In the genomic region with DNA sequence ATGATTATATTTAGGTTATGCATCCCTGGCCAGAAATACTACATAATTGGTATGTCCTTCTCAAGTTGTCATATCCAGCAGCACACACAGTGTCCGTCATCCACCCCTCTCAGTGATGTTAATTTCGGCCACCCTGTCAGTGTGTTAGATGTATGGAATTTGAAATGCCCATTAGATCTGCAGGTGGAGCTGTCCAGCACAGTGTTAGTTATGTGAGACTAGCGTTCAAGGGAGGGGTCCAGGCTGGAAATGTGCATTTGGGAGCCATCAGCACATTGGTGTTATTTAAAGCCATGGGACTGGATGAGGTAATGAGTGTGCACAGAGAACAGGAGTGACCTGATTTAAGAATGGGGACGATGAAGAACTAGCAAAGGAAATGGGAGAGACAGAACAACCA, we compare ENCODE assay signal across 23 cellular contexts.
"Had no signal": no experiment of that assay in that cellular context is flagged by ENCODE, and none has a peak within 500 bp of the region (broad histone marks: within the 10 kb centered on the region; RNA-seq: fewer than 3 reads in every experiment).

No MANE protein-coding gene starts in this region.

- H3K4me1 ChIP-seq: breast epithelium, Peyer's patch had no signal

- H3K27me3 Mint-ChIP-seq: activated CD4-positive, alpha-beta memory T cell treated with anti-CD3 and anti-CD28 coated beads for 36 hours; activated CD4-positive, alpha-beta T cell treated with anti-CD3 and anti-CD28 coated beads, Interleukin-2, amount 10 ng/mL, durations not matched to agents 7 days and 5 days; activated naive CD4-positive, alpha-beta T cell treated with anti-CD3 and anti-CD28 coated beads, Interleukin-2, amount 10 ng/mL, durations not matched to agents 7 days and 5 days; T-cell had no signal

- H3K27ac Mint-ChIP-seq: activated CD4-positive, alpha-beta memory T cell treated with anti-CD3 and anti-CD28 coated beads for 36 hours; activated T-helper 2 cell treated with anti-CD3 and anti-CD28 coated beads, Interferon-gamma antibody, Interleukin-2, Interleukin-4, amounts not matched to agents 10 μg/mL and 5 μg/mL and 100 μg/mL, durations not matched to agents 14 hours and 24 hours and 36 hours; T-cell had no signal

- H3K4me3 Mint-ChIP-seq: activated CD4-positive, alpha-beta memory T cell treated with anti-CD3 and anti-CD28 coated beads for 36 hours; activated CD4-positive, alpha-beta T cell treated with anti-CD3 and anti-CD28 coated beads, Interleukin-2, amount 10 ng/mL, durations not matched to agents 7 days and 5 days; activated naive CD4-positive, alpha-beta T cell treated with anti-CD3 and anti-CD28 coated beads, Interleukin-2, amount 10 ng/mL, durations not matched to agents 7 days and 5 days; activated T-cell treated with anti-CD3 and anti-CD28 coated beads, Interleukin-2, amount 50 U/mL, for 4 hours; T-cell had no signal

- ATAC-seq: activated T-cell treated with anti-CD3 and anti-CD28 coated beads, Interleukin-2, amount 50 U/mL, for 4 hours; T-cell had no signal

- H3K4me3 ChIP-seq: breast epithelium, Peyer's patch had no signal

- H3K4me1 Mint-ChIP-seq: activated CD4-positive, alpha-beta T cell treated with anti-CD3 and anti-CD28 coated beads, Interleukin-2, amount 10 ng/mL, durations not matched to agents 7 days and 5 days; activated naive CD4-positive, alpha-beta T cell treated with anti-CD3 and anti-CD28 coated beads, Interleukin-2, amount 10 ng/mL, durations not matched to agents 7 days and 5 days had no signal

- H3K27me3 ChIP-seq: breast epithelium, Peyer's patch had no signal

- H3K27ac ChIP-seq: breast epithelium, Peyer's patch, VCaP had no signal

- DNase-seq: activated CD4-positive, alpha-beta memory T cell treated with anti-CD3 and anti-CD28 coated beads for 36 hours; activated CD4-positive, alpha-beta T cell treated with anti-CD3 and anti-CD28 coated beads, Interleukin-2, amount 10 ng/mL, durations not matched to agents 7 days and 5 days; activated CD4-positive, CD25-positive, alpha-beta regulatory T cell; activated CD8-positive, alpha-beta memory T cell treated with anti-CD3 and anti-CD28 coated beads for 24 hours; activated gamma-delta T cell treated with Interleukin-2 at 50 U/mL for 16 hours; activated naive CD4-positive, alpha-beta T cell treated with anti-CD3 and anti-CD28 coated beads, Interleukin-2, amount 10 ng/mL, durations not matched to agents 7 days and 5 days; activated T-cell treated with anti-CD3 and anti-CD28 coated beads, Interleukin-2, amount 50 U/mL, for 4 hours; aorta; caudate nucleus; Kasumi-1; NCI-H1105 treated with DMSO at 0.1 percent for 48 hours; NCI-H1436 treated with DMSO at 0.1 percent for 48 hours; NCI-H187; NCI-H2081; NCI-H510A treated with DMSO at 0.1 percent for 48 hours; NK-92 treated with Interleukin-12 subunit alpha and Interleukin-12 subunit beta, amount 100 ng/mL, for 24 hours; OCI-M1; Peyer's patch; SHP77; T-cell had no signal

- H3K9me3 ChIP-seq: breast epithelium, Peyer's patch had no signal
